ENCODE assay signal across 8 cellular contexts in genomic region chr2:67846341-67847070, GRCh38.
DNase-seq lines count a peak whose midpoint lies in the region; ATAC-seq and TF ChIP-seq lines count a peak whose summit lies in the region.

No MANE protein-coding gene starts in this region.

- intact Hi-C loops in left cardiac atrium (cut with DNase I), result loop anchor here in 1 of 2 donors (10.0 kb wide), 2 partner anchors 178 to 1272 kb away; no protein-coding TSS in a partner anchor

- no peaks in the 10 kb centered on the region for H3K36me3 Mint-ChIP-seq in activated T-cell treated with anti-CD3 and anti-CD28 coated beads, Interleukin-2, amount 50 U/mL, for 4 hours (ENCODE audit: insufficient read depth)
- no peaks in the 10 kb centered on the region for H3K36me3 Mint-ChIP-seq in progenitor cell of endocrine pancreas (ENCODE audit: insufficient read depth)

- DNase-seq in activated T-cell treated with anti-CD3 and anti-CD28 coated beads for 24 hours (ENCODE audit: low read depth) (peak; percentile 16), HuH-7.5 (ENCODE audit: low spot score) (peak; percentile 55), NOMO-1 treated with DMSO at 0.1 percent for 48 hours (lab: John Stamatoyannopoulos, UW; ENCODE audit: unreplicated experiment) (peak; percentile 38), amygdala (lab: John Stamatoyannopoulos, UW) (peak in 41 of 56 donors; percentile 3 to 78 (median 18)), left cardiac atrium (peak; percentile 75), progenitor cell of endocrine pancreas (ENCODE audit: low spot score, unreplicated experiment) (peak; percentile 70)
- no peak for DNase-seq in activated T-cell treated with anti-CD3 and anti-CD28 coated beads, Interleukin-2, amount 50 U/mL, for 4 hours
- DNase-seq in activated effector memory CD4-positive, alpha-beta T cell treated with anti-CD3 and anti-CD28 coated beads, Interleukin-2, amount 50 U/mL, for 16 hours, result no peak

- TF ChIP-seq CTCF in progenitor cell of endocrine pancreas (IDR thresholded peaks at IDR 0.05; ENCODE audit: unreplicated experiment), result peak; percentile 82

- ATAC-seq in activated T-cell treated with anti-CD3 and anti-CD28 coated beads, Interleukin-2, amount 50 U/mL, for 4 hours, result no peak
- ATAC-seq in left cardiac atrium, result peak; percentile 71 to 90

- no peaks in the 10 kb centered on the region for H3K9me3 Mint-ChIP-seq in activated T-cell treated with anti-CD3 and anti-CD28 coated beads, Interleukin-2, amount 50 U/mL, for 4 hours
- H3K9me3 Mint-ChIP-seq in progenitor cell of endocrine pancreas (ENCODE audit: low read depth), result no peaks in the 10 kb centered on the region

- H3K4me3 Mint-ChIP-seq in activated T-cell treated with anti-CD3 and anti-CD28 coated beads, Interleukin-2, amount 50 U/mL, for 4 hours, result no peak overlapping the region
- peak overlapping the region; percentile 53 for H3K4me3 Mint-ChIP-seq in progenitor cell of endocrine pancreas (ENCODE audit: low read depth)

- H3K27me3 Mint-ChIP-seq in activated T-cell treated with anti-CD3 and anti-CD28 coated beads, Interleukin-2, amount 50 U/mL, for 4 hours (ENCODE audit: low read depth), result peaks cover 24% of the 10 kb centered on the region
- H3K27me3 Mint-ChIP-seq in progenitor cell of endocrine pancreas, result peaks cover 1% of the 10 kb centered on the region

- no peaks in the 10 kb centered on the region for H3K4me1 Mint-ChIP-seq in activated T-cell treated with anti-CD3 and anti-CD28 coated beads, Interleukin-2, amount 50 U/mL, for 4 hours (ENCODE audit: low read depth)
- H3K4me1 Mint-ChIP-seq in progenitor cell of endocrine pancreas (ENCODE audit: low read depth), result peaks cover 21% of the 10 kb centered on the region

- peak overlapping the region; percentile 85 for H3K27ac Mint-ChIP-seq in progenitor cell of endocrine pancreas

Comparison
In these comparisons a context has a peak if more than half of its experiments do, and no peak if none do; other contexts are left out.
1. DNase-seq: peak in activated T-cell treated with anti-CD3 and anti-CD28 coated beads for 24 hours (single experiment), HuH-7.5 (single experiment), NOMO-1 treated with DMSO at 0.1 percent for 48 hours (single experiment), amygdala (41 of 56), left cardiac atrium (single experiment) and progenitor cell of endocrine pancreas (single experiment); none in activated T-cell treated with anti-CD3 and anti-CD28 coated beads, Interleukin-2, amount 50 U/mL, for 4 hours (single experiment) and activated effector memory CD4-positive, alpha-beta T cell treated with anti-CD3 and anti-CD28 coated beads, Interleukin-2, amount 50 U/mL, for 16 hours (single experiment).
2. ATAC-seq: peak in left cardiac atrium (2 of 2); none in activated T-cell treated with anti-CD3 and anti-CD28 coated beads, Interleukin-2, amount 50 U/mL, for 4 hours (0 of 2).